8 cellular contexts compared by ENCODE assay signal in genomic region chr5:115545065-115545882, GRCh38. TPM values are rescaled to one million over a fixed set of nuclear protein-coding genes. Genes with fewer than 3 reads are reported as not detected.
DNase-seq lines count a peak whose midpoint lies in the region; ATAC-seq and TF ChIP-seq lines count a peak whose summit lies in the region.

No MANE protein-coding gene starts in this region.

- intact Hi-C loops in IMR-90 (cut with micrococcal nuclease) (loop anchor here (10.0 kb wide), 1 partner anchor 290 kb away; no protein-coding TSS in a partner anchor), natural killer cell (cut with micrococcal nuclease) (loop anchor here (2.0 kb wide), 1 partner anchor 82 kb away; the partner anchor contains the start of gene TMED7)

- no peak for TF ChIP-seq CTCF in GM06990 (IDR thresholded peaks at IDR 0.05; ENCODE audit: insufficient read depth, low read length, poor library complexity, severe bottlenecking)
- TF ChIP-seq CTCF in IMR-90 (conservative IDR thresholded peaks at IDR 0.05; ENCODE audit: low read depth, low read length), result no peak
- no peak for TF ChIP-seq CTCF in brain microvascular endothelial cell (IDR thresholded peaks at IDR 0.05; ENCODE audit: low read depth, low read length, missing control alignments)
- TF ChIP-seq CTCF in natural killer cell (IDR thresholded peaks at IDR 0.05), result no peak

- ATAC-seq in IMR-90 (ENCODE audit: low read depth) (no peak), natural killer cell (no peak), HG03469 (IDR thresholded peaks at IDR 0.05; ENCODE audit: unreplicated experiment) (no peak), HG03025 (IDR thresholded peaks at IDR 0.05; ENCODE audit: low FRiP score, unreplicated experiment) (no peak)

- no TSS peak for BruUV-seq in IMR-90 (replicated peaks; lab: Mats Ljungman, UMichigan)

- peak overlapping the region; percentile 71 for H2BK20ac ChIP-seq in IMR-90 (ENCODE audit: low read depth, low read length)

- DNase-seq in GM06990 (ENCODE audit: extremely low read depth, insufficient read length) (no peak), IMR-90 (peak; percentile 49), brain microvascular endothelial cell (no peak), natural killer cell (no peak), HPDE6-E6E7 (ENCODE audit: extremely low spot score) (no peak)
- no peak for DNase-seq in stimulated activated CD4-positive, alpha-beta T cell treated with anti-CD3 and anti-CD28 coated beads, Interleukin-12 subunit alpha, Interleukin-12 subunit beta, amount 100 ng/mL, for 4 hours

- H2AK9ac ChIP-seq in IMR-90 (replicated peaks; ENCODE audit: low read depth, low read length, poor library complexity), result peak overlapping the region; percentile 60

- peak overlapping the region; percentile 43 for H3K4me3 ChIP-seq in GM06990 (replicated peaks; ENCODE audit: low read depth, low read length)
- peak overlapping the region; percentile 41 for H3K4me3 ChIP-seq in IMR-90 (ENCODE audit: insufficient read depth, low read depth, low read length)
- H3K4me3 ChIP-seq in brain microvascular endothelial cell (ENCODE audit: low read depth, low read length), result peak overlapping the region; percentile 33

- peak overlapping the region; percentile 84 for H2BK120ac ChIP-seq in IMR-90 (ENCODE audit: low read depth, low read length)

- H2BK15ac ChIP-seq in IMR-90 (ENCODE audit: low read depth, low read length), result 0 out of 3 replicates have a peak overlapping the region, but pooled peaks have one; percentile 32

- no peak overlapping the region; the same call in 1 of the 2 replicates for H2AK5ac ChIP-seq in IMR-90 (ENCODE audit: low read depth, low read length)

- peak overlapping the region; percentile 94 for H3K14ac ChIP-seq in IMR-90 (replicated peaks; ENCODE audit: low read depth, low read length)

- TF ChIP-seq RAD21 in IMR-90 (IDR thresholded peaks at IDR 0.05; ENCODE audit: low read length), result no peak

- peak overlapping the region; percentile 63; the same call in 1 of the 2 replicates for H4K91ac ChIP-seq in IMR-90 (ENCODE audit: insufficient read depth, low read depth, low read length)

- peak overlapping the region; percentile 86 for H2AFZ ChIP-seq in IMR-90 (replicated peaks; ENCODE audit: low read length, poor library complexity)

- no peaks in the 10 kb centered on the region for H3K9me3 Mint-ChIP-seq in natural killer cell

- H3K4me1 ChIP-seq in IMR-90 (ENCODE audit: control insufficient read depth, insufficient read depth, low read length), result peaks cover 2% of the 10 kb centered on the region; the same call in 1 of the 2 replicates

- H3K18ac ChIP-seq in IMR-90 (ENCODE audit: low read depth, low read length), result peak overlapping the region; percentile 83

- H3K27me3 ChIP-seq in GM06990 (replicated peaks; ENCODE audit: control insufficient read depth, insufficient read depth, low read length), result no peaks in the 10 kb centered on the region
- H3K27me3 ChIP-seq in IMR-90 (ENCODE audit: control insufficient read depth, insufficient read depth, low read length), result no peaks in the 10 kb centered on the region
- no peaks in the 10 kb centered on the region for H3K27me3 ChIP-seq in brain microvascular endothelial cell (replicated peaks)

- H3K56ac ChIP-seq in IMR-90 (ENCODE audit: extremely low read depth, insufficient read depth, low read length), result peak overlapping the region; percentile 80; the same call in 1 of the 2 replicates

- H3K4ac ChIP-seq in IMR-90 (ENCODE audit: low read depth, low read length), result peak overlapping the region; percentile 90

- peaks cover 3% of the 10 kb centered on the region; the same call in 1 of the 2 replicates for H3K9me1 ChIP-seq in IMR-90 (ENCODE audit: insufficient read depth, low read length)

- H3K4me2 ChIP-seq in IMR-90 (ENCODE audit: low read depth, low read length), result peak overlapping the region; percentile 72

- peak overlapping the region; percentile 75; the same call in 1 of the 2 replicates for H3K23ac ChIP-seq in IMR-90 (ENCODE audit: low read depth, low read length)

- POLR2A ChIA-PET in IMR-90 (lab: Charles Lee; ENCODE audit: unreplicated experiment), result no interaction called here

- H4K8ac ChIP-seq in IMR-90 (ENCODE audit: low read depth in 2 of 2, low read length in 2 of 2), result peak overlapping the region; percentile 91 to 97

- peak overlapping the region; percentile 93 to 98 for H3K27ac Mint-ChIP-seq in natural killer cell

- H3K9me3 ChIP-seq in IMR-90 (ENCODE audit: control insufficient read depth, insufficient read depth, low read length), result peaks cover 6% of the 10 kb centered on the region

- no peaks in the 10 kb centered on the region for H3K27me3 Mint-ChIP-seq in natural killer cell (ENCODE audit: low read depth in 2 of 2)

- peak overlapping the region; percentile 43 for H3K9ac ChIP-seq in IMR-90 (ENCODE audit: low read depth, low read length)

- dilution Hi-C loops in IMR-90 (cut with HindIII; ENCODE audit: low sequenced_read_pairs, unreplicated experiment), result no loop called here

- H3K27ac ChIP-seq in IMR-90 (ENCODE audit: insufficient read depth, low read length) (peak overlapping the region; percentile 50), brain microvascular endothelial cell (peak overlapping the region; percentile 45)

- H4K20me1 ChIP-seq in IMR-90 (ENCODE audit: insufficient read depth, low read length), result peaks cover 36% of the 10 kb centered on the region; the same call in 1 of the 2 replicates

- in situ Hi-C loops in IMR-90 (cut with MboI; ENCODE audit: low sequenced_read_pairs), result no loop called here
- in situ Hi-C loops in brain microvascular endothelial cell (cut with HindIII; ENCODE audit: low pct_ligation_motif_present, low sequenced_read_pairs), result no loop called here

- no peak for TF ChIP-seq POLR2A in IMR-90 (IDR thresholded peaks at IDR 0.05; ENCODE audit: low read depth, low read length)

- peaks cover 42 to 49% of the 10 kb centered on the region in 2 donors for H3K4me1 Mint-ChIP-seq in natural killer cell

- CTCF ChIA-PET in IMR-90 (lab: Yijun Ruan, JAX), result interaction anchor here (0.6 kb wide), 1 partner anchor 19 kb away, joined by 3 read pairs; no protein-coding TSS in a partner anchor

- H3K4me3 Mint-ChIP-seq in natural killer cell, result peak overlapping the region; percentile 98

- H3K79me1 ChIP-seq in IMR-90 (ENCODE audit: low read depth in 1 of 2, low read length in 2 of 2), result peaks cover 0 to 15% of the 10 kb centered on the region in 2 experiments; a peak in 2 of 4 replicates

- H4K5ac ChIP-seq in IMR-90 (ENCODE audit: low read depth, low read length), result peak overlapping the region; percentile 78

- no peaks in the 10 kb centered on the region for H3K36me3 Mint-ChIP-seq in natural killer cell

- no CpG with 5 or more reads among the region's 18 CpGs for WGBS in IMR-90 (ENCODE audit: extremely low coverage in 2 of 2, insufficient read length in 1 of 2), 2 experiments

- H3K36me3 ChIP-seq in GM06990 (ENCODE audit: control insufficient read depth, insufficient read depth, low read length), result no peaks in the 10 kb centered on the region; the same call in 1 of the 2 replicates
- H3K36me3 ChIP-seq in IMR-90 (ENCODE audit: control insufficient read depth, insufficient read depth, low read length), result peaks cover 5% of the 10 kb centered on the region
- peaks cover 9% of the 10 kb centered on the region for H3K36me3 ChIP-seq in brain microvascular endothelial cell (replicated peaks)

- H2BK5ac ChIP-seq in IMR-90 (ENCODE audit: low read depth, low read length, poor library complexity, severe bottlenecking), result peak overlapping the region; percentile 90

TF ChIP-seq in IMR-90, 13 proteins besides CTCF, POLR2A, EP300 and RAD21:
- TF ChIP-seq RCOR1 (IDR thresholded peaks at IDR 0.05; ENCODE audit: insufficient replicate concordance, low read length), result peak; percentile 10
- TF ChIP-seq MAZ (IDR thresholded peaks at IDR 0.05; ENCODE audit: borderline replicate concordance, low read depth, low read length), result no peak

RNA-seq across cellular contexts. Expression of gene FEM1C, which starts 0.7 kb away (rescaled TPM):
- total RNA-seq in IMR-90 (2012; rRNA removed), result 21.5 and 30.3 TPM in 2 replicates
- 5.3 and 6.3 TPM in 2 replicates for polyA plus RNA-seq in IMR-90 (2012; rRNA removed)
- 1.4 TPM in 2 replicates for polyA plus RNA-seq in IMR-90 (2012; cell fraction: cytosol; rRNA removed)
- 1.2 and 11.4 TPM in 2 replicates for polyA plus RNA-seq in IMR-90 (2012; cell fraction: nucleus; rRNA removed; ENCODE audit: low replicate concordance)
- total RNA-seq in natural killer cell, result 10 to 100 TPM; 33.8 to 48.6 (median 36.2) TPM

RNA-seq across cellular contexts. Expression of gene TICAM2, which starts 57.0 kb away (rescaled TPM):
- total RNA-seq in IMR-90 (2012; rRNA removed) (4.3 and 6.9 TPM in 2 replicates), natural killer cell (1 to 10 TPM in 2 of 3 donors, under 1 TPM in 1; 0.61 to 1.4 (median 1.3) TPM)
- 2.9 and 3.4 TPM in 2 replicates for polyA plus RNA-seq in IMR-90 (2012; rRNA removed)
- 0.73 and 0.97 TPM in 2 replicates for polyA plus RNA-seq in IMR-90 (2012; cell fraction: cytosol; rRNA removed)
- 0.55 and 2.2 TPM in 2 replicates for polyA plus RNA-seq in IMR-90 (2012; cell fraction: nucleus; rRNA removed; ENCODE audit: low replicate concordance)
